ENCODE assay signal across 20 cellular contexts in the genomic region with DNA sequence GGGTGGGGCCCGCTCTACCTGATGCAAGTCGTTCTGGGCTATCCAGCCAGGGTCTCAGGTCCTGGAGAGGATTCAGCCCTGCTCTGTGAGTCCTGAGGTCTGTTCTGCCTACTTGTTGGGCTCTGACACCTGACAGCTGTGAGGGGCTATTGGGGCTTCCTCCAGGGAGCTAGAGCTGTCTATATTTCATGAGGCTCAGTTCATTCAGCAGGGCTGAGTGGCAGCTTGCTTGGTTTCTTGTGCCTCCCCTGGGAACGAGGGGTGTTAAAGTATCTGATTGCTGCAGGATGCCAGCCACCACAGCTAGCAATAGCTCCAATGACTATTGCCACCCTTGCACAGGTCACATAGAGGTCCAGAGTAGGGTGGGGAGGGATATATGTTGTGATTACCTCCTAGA. TPM values are rescaled to one million over a fixed set of nuclear protein-coding genes. Genes with fewer than 3 reads are reported as not detected.
"Had no signal": no experiment of that assay in that cellular context is flagged by ENCODE, and none has a peak within 500 bp of the region (broad histone marks: within the 10 kb centered on the region; RNA-seq: fewer than 3 reads in every experiment).

No MANE protein-coding gene starts in this region.

- H3K27me3 ChIP-seq: esophagus squamous epithelium, gastroesophageal sphincter, neutrophil, pancreas, stomach had no signal

- H3K9me3 ChIP-seq: esophagus squamous epithelium, gastroesophageal sphincter, neutrophil, pancreas, stomach had no signal

- H3K4me3 ChIP-seq: esophagus squamous epithelium, gastroesophageal sphincter, lung, pancreas, stomach had no signal

- H3K36me3 ChIP-seq: esophagus squamous epithelium, gastroesophageal sphincter, neutrophil, pancreas, stomach had no signal

- H3K27ac ChIP-seq: esophagus squamous epithelium, gastroesophageal sphincter, neutrophil, pancreas, stomach had no signal

- DNase-seq: effector memory CD8-positive, alpha-beta T cell; esophagus squamous epithelium; foreskin fibroblast; left colon; left ventricle myocardium superior; mesenchymal stem cell; midbrain; naive B cell; pancreas; right cardiac atrium; small intestine; stimulated activated CD4-positive, alpha-beta T cell treated with anti-CD3 and anti-CD28 coated beads, Interleukin-12 subunit alpha, Interleukin-12 subunit beta, amount 100 ng/mL, for 4 hours; stimulated activated naive CD4-positive, alpha-beta T cell; stomach; substantia nigra; trophoblast cell had no signal

- H3K4me1 ChIP-seq: esophagus squamous epithelium, gastroesophageal sphincter had no signal

RNA-seq across cellular contexts. Expression of gene INSC, which starts 26.7 kb away (rescaled TPM):
- total RNA-seq: progenitor cell of endocrine pancreas had no signal
